In the genomic region with DNA sequence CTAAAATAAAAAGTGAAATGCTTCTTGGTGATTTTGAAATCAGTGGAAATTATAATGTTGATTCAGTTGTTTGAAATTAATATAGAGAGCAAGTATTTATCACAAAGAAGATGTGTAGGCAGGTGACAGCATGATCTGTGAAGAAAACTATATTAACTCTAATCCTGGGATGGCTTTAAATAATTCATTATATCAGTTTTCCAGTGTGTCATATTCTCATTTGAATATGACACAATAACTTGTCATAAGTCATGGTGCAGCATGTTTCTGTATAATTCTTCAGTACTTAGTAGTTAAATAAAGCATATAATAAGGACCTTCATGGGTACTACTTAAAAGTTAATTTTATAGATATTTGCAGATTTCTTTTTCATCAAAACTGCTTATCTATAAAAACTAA, we compare ENCODE assay signal across 21 cellular contexts.
DNase-seq lines count a peak whose midpoint lies in the region; FAIRE-seq and TF ChIP-seq lines count a peak whose summit lies in the region.
"Had no signal": no experiment of that assay in that cellular context is flagged by ENCODE, and none has a peak within 500 bp of the region (broad histone marks: within the 10 kb centered on the region; RNA-seq: fewer than 3 reads in every experiment).

No MANE protein-coding gene starts in this region.

- no peak overlapping the region for H2AFZ ChIP-seq in keratinocyte (ENCODE audit: control insufficient read depth, low read length)

- H4K20me1 ChIP-seq in keratinocyte (ENCODE audit: control insufficient read depth, extremely low read depth, insufficient read depth, low read length) = no peaks in the 10 kb centered on the region

- H3K27me3 ChIP-seq in keratinocyte (ENCODE audit: control insufficient read depth, extremely low read depth, insufficient read depth, low read length) = no peaks in the 10 kb centered on the region
- H3K27me3 ChIP-seq: BE2C had no signal

- no peaks in the 10 kb centered on the region for H3K9me1 ChIP-seq in keratinocyte (ENCODE audit: control insufficient read depth, extremely low read depth, insufficient read depth, low read length)

- dilution Hi-C loops in keratinocyte (cut with MboI; ENCODE audit: extremely low pct_ligation_motif_present, low sequenced_read_pairs) = no loop called here

- peaks cover 89% of the 10 kb centered on the region for H3K4me1 Mint-ChIP-seq in activated T-cell treated with anti-CD3 and anti-CD28 coated beads, Interleukin-2, amount 50 U/mL, for 24 hours (ENCODE audit: low read depth)
- H3K4me1 Mint-ChIP-seq in activated naive CD8-positive, alpha-beta T cell treated with anti-CD3 and anti-CD28 coated beads for 36 hours = peaks cover 44% of the 10 kb centered on the region

- H3K9me3 ChIP-seq in keratinocyte (ENCODE audit: control insufficient read depth, low read depth, low read length) = no peaks in the 10 kb centered on the region
- H3K9me3 ChIP-seq: BE2C, Caco-2 had no signal

- peak overlapping the region; percentile 86 for H3K27ac Mint-ChIP-seq in activated T-cell treated with anti-CD3 and anti-CD28 coated beads, Interleukin-2, amount 50 U/mL, for 24 hours
- H3K27ac Mint-ChIP-seq in activated naive CD8-positive, alpha-beta T cell treated with anti-CD3 and anti-CD28 coated beads for 36 hours = peak overlapping the region; percentile 16
- H3K27ac Mint-ChIP-seq: CD4-positive, CD25-positive, alpha-beta regulatory T cell; HFFc6 had no signal

- H3K4me3 ChIP-seq in keratinocyte (ENCODE audit: control insufficient read depth in 2 of 3, extremely low read depth in 1 of 3, insufficient read depth in 2 of 3, low read depth in 1 of 3, low read length in 3 of 3) = no peak overlapping the region

- no peak for TF ChIP-seq CTCF in keratinocyte (optimal IDR thresholded peaks at IDR 0.05 in 1 of 3, IDR thresholded peaks at IDR 0.05 in 1 of 3, conservative IDR thresholded peaks at IDR 0.05 in 1 of 3; ENCODE audit: extremely low read depth in 1 of 3, insufficient read depth in 2 of 3, low read length in 3 of 3)

- H3K36me3 ChIP-seq in keratinocyte (ENCODE audit: control insufficient read depth in 2 of 2, extremely low read depth in 1 of 2, insufficient read depth in 2 of 2, low read length in 2 of 2) = peaks cover 0 to 5% of the 10 kb centered on the region in 2 experiments
- H3K36me3 ChIP-seq: BE2C had no signal

- H3K4me1 ChIP-seq in keratinocyte (ENCODE audit: control insufficient read depth, extremely low read depth, insufficient read depth, low read length) = peaks cover 23% of the 10 kb centered on the region
- H3K4me1 ChIP-seq: BE2C, Caco-2 had no signal

- H3K4me3 Mint-ChIP-seq in activated T-cell treated with anti-CD3 and anti-CD28 coated beads, Interleukin-2, amount 50 U/mL, for 24 hours = peak overlapping the region; percentile 1
- H3K4me3 Mint-ChIP-seq in activated naive CD8-positive, alpha-beta T cell treated with anti-CD3 and anti-CD28 coated beads for 36 hours = no peak overlapping the region
- H3K4me3 Mint-ChIP-seq: CD4-positive, CD25-positive, alpha-beta regulatory T cell; HFFc6 had no signal

- H3K9me3 Mint-ChIP-seq in activated T-cell treated with anti-CD3 and anti-CD28 coated beads, Interleukin-2, amount 50 U/mL, for 24 hours = no peaks in the 10 kb centered on the region
- H3K9me3 Mint-ChIP-seq in activated naive CD8-positive, alpha-beta T cell treated with anti-CD3 and anti-CD28 coated beads for 36 hours = peaks cover 3% of the 10 kb centered on the region
- H3K9me3 Mint-ChIP-seq: CD4-positive, CD25-positive, alpha-beta regulatory T cell; HFFc6 had no signal

- DNase-seq in activated T-cell treated with anti-CD3 and anti-CD28 coated beads, Interleukin-2, amount 50 U/mL, for 24 hours = no peak
- no peak for DNase-seq in activated T-cell treated with anti-CD3 and anti-CD28 coated beads, Interleukin-2, amount 50 U/mL, for 1 hour
- DNase-seq in activated naive CD8-positive, alpha-beta T cell treated with anti-CD3 and anti-CD28 coated beads for 36 hours = no peak
- DNase-seq in keratinocyte (ENCODE audit: low read depth, low spot score) (no peak), T-helper 9 cell (no peak), NOMO-1 treated with DMSO at 0.1 percent for 48 hours (lab: John Stamatoyannopoulos, UW; ENCODE audit: unreplicated experiment) (no peak), NCI-H82 (lab: John Stamatoyannopoulos, UW) (no peak)
- DNase-seq: BE2C; Caco-2; CD4-positive, CD25-positive, alpha-beta regulatory T cell; DMS153; GF-D8; H7; HFFc6; NCI-H187; NCI-H2107; NCI-H510A treated with DMSO at 0.1 percent for 48 hours; NCI-H774; RPMI8226 had no signal

- peak overlapping the region; percentile 47 for H3K4me2 ChIP-seq in keratinocyte (ENCODE audit: control insufficient read depth, extremely low read depth, insufficient read depth, low read depth, low read length)
- H3K4me2 ChIP-seq: KMS-11 had no signal

- H3K27ac ChIP-seq in keratinocyte (ENCODE audit: control insufficient read depth, insufficient read depth, low read length) = no peak overlapping the region
- H3K27ac ChIP-seq: KMS-11 had no signal

- H3K36me3 Mint-ChIP-seq in activated T-cell treated with anti-CD3 and anti-CD28 coated beads, Interleukin-2, amount 50 U/mL, for 24 hours (ENCODE audit: low read depth) = peaks cover 72% of the 10 kb centered on the region
- H3K36me3 Mint-ChIP-seq in activated naive CD8-positive, alpha-beta T cell treated with anti-CD3 and anti-CD28 coated beads for 36 hours = peaks cover 51% of the 10 kb centered on the region

- no peak overlapping the region for H3K9ac ChIP-seq in keratinocyte (ENCODE audit: control insufficient read depth, extremely low read depth, insufficient read depth, low read length)
- H3K9ac ChIP-seq: KMS-11 had no signal

- H3K27me3 Mint-ChIP-seq in activated T-cell treated with anti-CD3 and anti-CD28 coated beads, Interleukin-2, amount 50 U/mL, for 24 hours = no peaks in the 10 kb centered on the region
- H3K27me3 Mint-ChIP-seq in activated naive CD8-positive, alpha-beta T cell treated with anti-CD3 and anti-CD28 coated beads for 36 hours = no peaks in the 10 kb centered on the region
- H3K27me3 Mint-ChIP-seq: CD4-positive, CD25-positive, alpha-beta regulatory T cell had no signal

- peaks cover 46% of the 10 kb centered on the region for H3K79me2 ChIP-seq in keratinocyte (ENCODE audit: control insufficient read depth, insufficient read depth, low read length)

- FAIRE-seq in A204.1 (lab: Jason Lieb, UNC) = peak; percentile 52
- FAIRE-seq in keratinocyte (lab: Jason Lieb, UNC) = no peak
